ENCODE assay signal across 1 cellular context in the genomic region with DNA sequence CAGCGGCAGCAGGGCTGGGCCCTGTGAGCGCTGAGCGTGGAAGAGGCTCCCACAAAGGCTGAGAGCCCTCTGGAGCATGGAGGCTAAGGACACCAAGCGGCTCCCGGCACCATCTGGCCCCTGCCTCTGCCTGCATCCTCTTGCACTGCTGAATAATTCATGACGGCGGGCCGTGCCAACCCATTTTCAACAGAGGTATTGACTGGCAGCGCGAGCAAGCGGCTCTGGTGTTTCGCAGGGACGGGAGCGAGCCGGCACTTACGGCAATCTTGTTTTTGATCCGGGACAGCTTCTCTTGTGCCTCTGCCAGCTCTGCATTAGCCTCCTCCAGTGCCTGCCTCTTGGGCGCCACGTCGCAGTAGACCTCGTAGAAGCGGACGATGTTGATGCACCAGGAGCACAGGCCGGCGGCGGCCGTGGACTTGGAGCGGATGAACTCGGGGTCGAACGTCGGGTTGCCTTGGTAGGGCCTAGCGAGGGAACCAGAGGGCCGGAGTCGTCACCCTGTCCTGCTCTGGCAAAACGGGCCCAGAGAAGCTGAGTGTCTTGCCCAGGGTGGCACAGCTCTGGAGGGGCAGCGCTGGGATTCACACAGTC.
TF ChIP-seq lines count a peak whose summit lies in the region.

No MANE protein-coding gene starts in this region.

TF ChIP-seq in HEK293, 187 proteins besides CTCF, POLR2A, EP300 and RAD21 (continued from another document):
- TF ChIP-seq, protein P1, sequence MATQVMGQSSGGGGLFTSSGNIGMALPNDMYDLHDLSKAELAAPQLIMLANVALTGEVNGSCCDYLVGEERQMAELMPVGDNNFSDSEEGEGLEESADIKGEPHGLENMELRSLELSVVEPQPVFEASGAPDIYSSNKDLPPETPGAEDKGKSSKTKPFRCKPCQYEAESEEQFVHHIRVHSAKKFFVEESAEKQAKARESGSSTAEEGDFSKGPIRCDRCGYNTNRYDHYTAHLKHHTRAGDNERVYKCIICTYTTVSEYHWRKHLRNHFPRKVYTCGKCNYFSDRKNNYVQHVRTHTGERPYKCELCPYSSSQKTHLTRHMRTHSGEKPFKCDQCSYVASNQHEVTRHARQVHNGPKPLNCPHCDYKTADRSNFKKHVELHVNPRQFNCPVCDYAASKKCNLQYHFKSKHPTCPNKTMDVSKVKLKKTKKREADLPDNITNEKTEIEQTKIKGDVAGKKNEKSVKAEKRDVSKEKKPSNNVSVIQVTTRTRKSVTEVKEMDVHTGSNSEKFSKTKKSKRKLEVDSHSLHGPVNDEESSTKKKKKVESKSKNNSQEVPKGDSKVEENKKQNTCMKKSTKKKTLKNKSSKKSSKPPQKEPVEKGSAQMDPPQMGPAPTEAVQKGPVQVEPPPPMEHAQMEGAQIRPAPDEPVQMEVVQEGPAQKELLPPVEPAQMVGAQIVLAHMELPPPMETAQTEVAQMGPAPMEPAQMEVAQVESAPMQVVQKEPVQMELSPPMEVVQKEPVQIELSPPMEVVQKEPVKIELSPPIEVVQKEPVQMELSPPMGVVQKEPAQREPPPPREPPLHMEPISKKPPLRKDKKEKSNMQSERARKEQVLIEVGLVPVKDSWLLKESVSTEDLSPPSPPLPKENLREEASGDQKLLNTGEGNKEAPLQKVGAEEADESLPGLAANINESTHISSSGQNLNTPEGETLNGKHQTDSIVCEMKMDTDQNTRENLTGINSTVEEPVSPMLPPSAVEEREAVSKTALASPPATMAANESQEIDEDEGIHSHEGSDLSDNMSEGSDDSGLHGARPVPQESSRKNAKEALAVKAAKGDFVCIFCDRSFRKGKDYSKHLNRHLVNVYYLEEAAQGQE (tag by site-specific recombination; IDR thresholded peaks at IDR 0.05): no peak
- TF ChIP-seq SP7 (tag by site-specific recombination; IDR thresholded peaks at IDR 0.05): no peak
- TF ChIP-seq KLF7 (tag by site-specific recombination; IDR thresholded peaks at IDR 0.05; ENCODE audit: borderline replicate concordance): no peak
- no peak for TF ChIP-seq GLIS2 (tag by site-specific recombination; IDR thresholded peaks at IDR 0.05)
